In genomic region chr19:3471954-3472655, GRCh38 we compare ENCODE assay signal across 1 cellular context.
A peak's percentile ranks its signal among the peaks of the same experiment; 100 is the strongest.
TF ChIP-seq lines count a peak whose summit lies in the region.

No MANE protein-coding gene starts in this region.

TF ChIP-seq in HepG2, 621 proteins besides CTCF, POLR2A, EP300 and RAD21:
- TF ChIP-seq HNRNPLL (IDR thresholded peaks at IDR 0.05; ENCODE audit: low read depth, low read length, poor library complexity, severe bottlenecking) (peak; percentile 13), ZBTB7B (CRISPR knock-in tag; IDR thresholded peaks at IDR 0.05) (0 out of 2 replicates have a peak, but pooled peaks have one; percentile 46), PHF8 (CRISPR knock-in tag; IDR thresholded peaks at IDR 0.05) (0 out of 2 replicates have a peak, but pooled peaks have one; percentile 23), MAZ (IDR thresholded peaks at IDR 0.05; ENCODE audit: borderline replicate concordance, low read depth, low read length) (peak; percentile 38; the same call in 1 of the 2 replicates), MAZ (CRISPR knock-in tag; IDR thresholded peaks at IDR 0.05; ENCODE audit: low read depth) (no peak), MYPOP (CRISPR knock-in tag; IDR thresholded peaks at IDR 0.05) (no peak), STAG1 (CRISPR knock-in tag; IDR thresholded peaks at IDR 0.05) (peak; percentile 76), KDM5B (CRISPR knock-in tag; IDR thresholded peaks at IDR 0.05; ENCODE audit: borderline replicate concordance) (no peak), FOXA1 (IDR thresholded peaks at IDR 0.05) (no peak), FOXA1 (CRISPR knock-in tag; IDR thresholded peaks at IDR 0.05) (no peak), USF2 (IDR thresholded peaks at IDR 0.05; ENCODE audit: low read depth, low read length) (no peak), USF2 (CRISPR knock-in tag; IDR thresholded peaks at IDR 0.05; ENCODE audit: borderline replicate concordance) (no peak), U2AF1 (optimal IDR thresholded peaks at IDR 0.05; ENCODE audit: low read depth, low read length) (no peak), MYC (CRISPR knock-in tag; IDR thresholded peaks at IDR 0.05; ENCODE audit: borderline replicate concordance) (peak; percentile 20; the same call in 1 of the 2 replicates), ZNF768 (CRISPR knock-in tag; IDR thresholded peaks at IDR 0.05) (peak; percentile 37; the same call in 1 of the 2 replicates), NFKB2 (CRISPR knock-in tag; IDR thresholded peaks at IDR 0.05; ENCODE audit: borderline replicate concordance) (peak; percentile 45; the same call in 1 of the 2 replicates), ZNF234 (CRISPR knock-in tag; conservative IDR thresholded peaks at IDR 0.05) (no peak), KDM2A (CRISPR knock-in tag; IDR thresholded peaks at IDR 0.05; ENCODE audit: borderline replicate concordance, low read depth) (0 out of 2 replicates have a peak, but pooled peaks have one; percentile 20)
- TF ChIP-seq, protein P1, sequence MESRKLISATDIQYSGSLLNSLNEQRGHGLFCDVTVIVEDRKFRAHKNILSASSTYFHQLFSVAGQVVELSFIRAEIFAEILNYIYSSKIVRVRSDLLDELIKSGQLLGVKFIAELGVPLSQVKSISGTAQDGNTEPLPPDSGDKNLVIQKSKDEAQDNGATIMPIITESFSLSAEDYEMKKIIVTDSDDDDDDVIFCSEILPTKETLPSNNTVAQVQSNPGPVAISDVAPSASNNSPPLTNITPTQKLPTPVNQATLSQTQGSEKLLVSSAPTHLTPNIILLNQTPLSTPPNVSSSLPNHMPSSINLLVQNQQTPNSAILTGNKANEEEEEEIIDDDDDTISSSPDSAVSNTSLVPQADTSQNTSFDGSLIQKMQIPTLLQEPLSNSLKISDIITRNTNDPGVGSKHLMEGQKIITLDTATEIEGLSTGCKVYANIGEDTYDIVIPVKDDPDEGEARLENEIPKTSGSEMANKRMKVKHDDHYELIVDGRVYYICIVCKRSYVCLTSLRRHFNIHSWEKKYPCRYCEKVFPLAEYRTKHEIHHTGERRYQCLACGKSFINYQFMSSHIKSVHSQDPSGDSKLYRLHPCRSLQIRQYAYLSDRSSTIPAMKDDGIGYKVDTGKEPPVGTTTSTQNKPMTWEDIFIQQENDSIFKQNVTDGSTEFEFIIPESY (CRISPR knock-in tag; IDR thresholded peaks at IDR 0.05): 0 out of 2 replicates have a peak, but pooled peaks have one; percentile 25
- TF ChIP-seq, protein P2, sequence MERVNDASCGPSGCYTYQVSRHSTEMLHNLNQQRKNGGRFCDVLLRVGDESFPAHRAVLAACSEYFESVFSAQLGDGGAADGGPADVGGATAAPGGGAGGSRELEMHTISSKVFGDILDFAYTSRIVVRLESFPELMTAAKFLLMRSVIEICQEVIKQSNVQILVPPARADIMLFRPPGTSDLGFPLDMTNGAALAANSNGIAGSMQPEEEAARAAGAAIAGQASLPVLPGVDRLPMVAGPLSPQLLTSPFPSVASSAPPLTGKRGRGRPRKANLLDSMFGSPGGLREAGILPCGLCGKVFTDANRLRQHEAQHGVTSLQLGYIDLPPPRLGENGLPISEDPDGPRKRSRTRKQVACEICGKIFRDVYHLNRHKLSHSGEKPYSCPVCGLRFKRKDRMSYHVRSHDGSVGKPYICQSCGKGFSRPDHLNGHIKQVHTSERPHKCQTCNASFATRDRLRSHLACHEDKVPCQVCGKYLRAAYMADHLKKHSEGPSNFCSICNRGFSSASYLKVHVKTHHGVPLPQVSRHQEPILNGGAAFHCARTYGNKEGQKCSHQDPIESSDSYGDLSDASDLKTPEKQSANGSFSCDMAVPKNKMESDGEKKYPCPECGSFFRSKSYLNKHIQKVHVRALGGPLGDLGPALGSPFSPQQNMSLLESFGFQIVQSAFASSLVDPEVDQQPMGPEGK (CRISPR knock-in tag; IDR thresholded peaks at IDR 0.05): peak; percentile 77
- TF ChIP-seq, protein P3, sequence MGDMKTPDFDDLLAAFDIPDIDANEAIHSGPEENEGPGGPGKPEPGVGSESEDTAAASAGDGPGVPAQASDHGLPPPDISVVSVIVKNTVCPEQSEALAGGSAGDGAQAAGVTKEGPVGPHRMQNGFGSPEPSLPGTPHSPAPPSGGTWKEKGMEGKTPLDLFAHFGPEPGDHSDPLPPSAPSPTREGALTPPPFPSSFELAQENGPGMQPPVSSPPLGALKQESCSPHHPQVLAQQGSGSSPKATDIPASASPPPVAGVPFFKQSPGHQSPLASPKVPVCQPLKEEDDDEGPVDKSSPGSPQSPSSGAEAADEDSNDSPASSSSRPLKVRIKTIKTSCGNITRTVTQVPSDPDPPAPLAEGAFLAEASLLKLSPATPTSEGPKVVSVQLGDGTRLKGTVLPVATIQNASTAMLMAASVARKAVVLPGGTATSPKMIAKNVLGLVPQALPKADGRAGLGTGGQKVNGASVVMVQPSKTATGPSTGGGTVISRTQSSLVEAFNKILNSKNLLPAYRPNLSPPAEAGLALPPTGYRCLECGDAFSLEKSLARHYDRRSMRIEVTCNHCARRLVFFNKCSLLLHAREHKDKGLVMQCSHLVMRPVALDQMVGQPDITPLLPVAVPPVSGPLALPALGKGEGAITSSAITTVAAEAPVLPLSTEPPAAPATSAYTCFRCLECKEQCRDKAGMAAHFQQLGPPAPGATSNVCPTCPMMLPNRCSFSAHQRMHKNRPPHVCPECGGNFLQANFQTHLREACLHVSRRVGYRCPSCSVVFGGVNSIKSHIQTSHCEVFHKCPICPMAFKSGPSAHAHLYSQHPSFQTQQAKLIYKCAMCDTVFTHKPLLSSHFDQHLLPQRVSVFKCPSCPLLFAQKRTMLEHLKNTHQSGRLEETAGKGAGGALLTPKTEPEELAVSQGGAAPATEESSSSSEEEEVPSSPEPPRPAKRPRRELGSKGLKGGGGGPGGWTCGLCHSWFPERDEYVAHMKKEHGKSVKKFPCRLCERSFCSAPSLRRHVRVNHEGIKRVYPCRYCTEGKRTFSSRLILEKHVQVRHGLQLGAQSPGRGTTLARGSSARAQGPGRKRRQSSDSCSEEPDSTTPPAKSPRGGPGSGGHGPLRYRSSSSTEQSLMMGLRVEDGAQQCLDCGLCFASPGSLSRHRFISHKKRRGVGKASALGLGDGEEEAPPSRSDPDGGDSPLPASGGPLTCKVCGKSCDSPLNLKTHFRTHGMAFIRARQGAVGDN (CRISPR knock-in tag; IDR thresholded peaks at IDR 0.05): peak; percentile 24; the same call in 1 of the 2 replicates
- TF ChIP-seq, protein P4, sequence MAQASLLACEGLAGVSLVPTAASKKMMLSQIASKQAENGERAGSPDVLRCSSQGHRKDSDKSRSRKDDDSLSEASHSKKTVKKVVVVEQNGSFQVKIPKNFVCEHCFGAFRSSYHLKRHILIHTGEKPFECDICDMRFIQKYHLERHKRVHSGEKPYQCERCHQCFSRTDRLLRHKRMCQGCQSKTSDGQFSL (CRISPR knock-in tag; IDR thresholded peaks at IDR 0.05): peak; percentile 99
- TF ChIP-seq, protein P5, sequence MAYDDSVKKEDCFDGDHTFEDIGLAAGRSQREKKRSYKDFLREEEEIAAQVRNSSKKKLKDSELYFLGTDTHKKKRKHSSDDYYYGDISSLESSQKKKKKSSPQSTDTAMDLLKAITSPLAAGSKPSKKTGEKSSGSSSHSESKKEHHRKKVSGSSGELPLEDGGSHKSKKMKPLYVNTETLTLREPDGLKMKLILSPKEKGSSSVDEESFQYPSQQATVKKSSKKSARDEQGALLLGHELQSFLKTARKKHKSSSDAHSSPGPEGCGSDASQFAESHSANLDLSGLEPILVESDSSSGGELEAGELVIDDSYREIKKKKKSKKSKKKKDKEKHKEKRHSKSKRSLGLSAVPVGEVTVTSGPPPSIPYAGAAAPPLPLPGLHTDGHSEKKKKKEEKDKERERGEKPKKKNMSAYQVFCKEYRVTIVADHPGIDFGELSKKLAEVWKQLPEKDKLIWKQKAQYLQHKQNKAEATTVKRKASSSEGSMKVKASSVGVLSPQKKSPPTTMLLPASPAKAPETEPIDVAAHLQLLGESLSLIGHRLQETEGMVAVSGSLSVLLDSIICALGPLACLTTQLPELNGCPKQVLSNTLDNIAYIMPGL (CRISPR knock-in tag; IDR thresholded peaks at IDR 0.05; ENCODE audit: borderline replicate concordance in 1 of 2, low read depth in 1 of 2): peak in 1 of 2 experiments; percentile 18; a peak in 1 of 4 replicates
- TF ChIP-seq, protein P6, sequence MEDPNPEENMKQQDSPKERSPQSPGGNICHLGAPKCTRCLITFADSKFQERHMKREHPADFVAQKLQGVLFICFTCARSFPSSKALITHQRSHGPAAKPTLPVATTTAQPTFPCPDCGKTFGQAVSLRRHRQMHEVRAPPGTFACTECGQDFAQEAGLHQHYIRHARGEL (CRISPR knock-in tag; IDR thresholded peaks at IDR 0.05): peak; percentile 45; the same call in 1 of the 2 replicates
- TF ChIP-seq, protein P7, sequence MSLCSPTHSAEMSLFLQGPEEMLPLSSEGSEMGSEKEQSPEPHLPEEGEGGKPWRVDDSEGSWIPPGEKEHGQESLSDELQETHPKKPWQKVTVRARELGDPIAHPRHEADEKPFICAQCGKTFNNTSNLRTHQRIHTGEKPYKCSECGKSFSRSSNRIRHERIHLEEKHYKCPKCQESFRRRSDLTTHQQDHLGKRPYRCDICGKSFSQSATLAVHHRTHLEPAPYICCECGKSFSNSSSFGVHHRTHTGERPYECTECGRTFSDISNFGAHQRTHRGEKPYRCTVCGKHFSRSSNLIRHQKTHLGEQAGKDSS (CRISPR knock-in tag; IDR thresholded peaks at IDR 0.05; ENCODE audit: borderline replicate concordance, low read depth): no peak
